ENCODE assay signal across 8 cellular contexts in the genomic region with DNA sequence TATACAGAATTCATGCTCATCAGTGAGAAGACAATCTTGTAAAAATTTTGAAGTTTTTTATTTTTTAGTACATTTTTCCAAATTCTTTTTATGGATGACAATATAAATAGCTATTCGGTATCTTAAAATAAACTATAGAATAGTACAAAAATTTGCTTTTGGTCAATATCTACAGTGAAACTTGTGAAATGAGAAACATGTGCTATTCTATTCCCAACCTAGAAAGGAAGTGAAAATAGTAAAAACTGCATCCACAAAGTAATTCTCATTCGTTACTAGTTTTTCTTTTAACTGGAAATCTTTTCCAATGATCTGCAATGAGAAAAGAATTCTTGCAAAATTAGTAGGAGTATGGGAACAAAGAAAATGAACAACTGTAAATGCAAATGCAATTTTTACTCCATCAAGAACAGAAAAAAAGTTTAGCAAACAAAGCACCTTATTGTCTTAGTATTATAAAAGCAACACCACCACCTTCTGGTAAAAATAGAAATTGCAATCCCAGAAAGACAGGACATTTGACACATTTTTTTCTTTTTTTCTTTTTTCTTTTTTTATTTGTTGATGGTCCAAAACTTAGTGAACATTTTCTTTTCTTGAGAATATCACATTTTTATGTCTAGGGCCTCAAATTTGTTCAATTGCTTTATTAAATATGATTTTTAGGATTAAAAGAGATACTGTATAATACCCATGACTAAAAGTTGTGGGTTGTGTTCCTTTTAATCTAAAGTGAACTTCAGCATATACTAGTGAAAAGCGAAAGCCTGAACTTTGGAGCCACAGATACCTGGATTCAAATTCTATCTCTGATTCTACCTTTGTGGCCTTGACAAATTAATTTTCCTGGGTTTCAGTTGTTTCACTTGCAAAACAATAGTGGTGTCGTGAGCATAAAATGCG.
A peak's percentile ranks its signal among the peaks of the same experiment; 100 is the strongest.
DNase-seq lines count a peak whose midpoint lies in the region; ATAC-seq, FAIRE-seq and TF ChIP-seq lines count a peak whose summit lies in the region.

No MANE protein-coding gene starts in this region.

- peak; percentile 62 to 65 for TF ChIP-seq RAD21 in A549 (conservative IDR thresholded peaks at IDR 0.05 in 1 of 2, IDR thresholded peaks at IDR 0.05 in 1 of 2)

- peaks cover 3% of the 10 kb centered on the region for H3K36me3 Mint-ChIP-seq in type B pancreatic cell

- TF ChIP-seq POLR2A in A549 (IDR thresholded peaks at IDR 0.05; ENCODE audit: low read length): no peak

- POLR2A ChIA-PET in A549 (lab: Yijun Ruan, JAX): no interaction called here

- ATAC-seq in A549 (no peak; a peak in 1 of 6 replicates), HG03175 (IDR thresholded peaks at IDR 0.05; ENCODE audit: unreplicated experiment) (peak; percentile 73), GM19467 (IDR thresholded peaks at IDR 0.05; ENCODE audit: unreplicated experiment) (no peak), HG02588 (IDR thresholded peaks at IDR 0.05; ENCODE audit: unreplicated experiment) (no peak)

- H3K4me3 ChIP-seq in A549: no peak overlapping the region

- no peak overlapping the region for H3K4me3 Mint-ChIP-seq in type B pancreatic cell

- TF ChIP-seq EP300 in A549 (IDR thresholded peaks at IDR 0.05): no peak

- no peak overlapping the region for H3K4me2 ChIP-seq in A549

- WGBS in A549 (ENCODE audit: missing lambda C conversion rate): 44% methylated on average over 5 of the region's 5 CpGs

- TF ChIP-seq CTCF in A549 (IDR thresholded peaks at IDR 0.05) (peak; percentile 62), GM12874 (IDR thresholded peaks at IDR 0.05; ENCODE audit: insufficient read depth, low read depth, low read length) (0 out of 2 replicates have a peak, but pooled peaks have one; percentile 26), type B pancreatic cell (conservative IDR thresholded peaks at IDR 0.05) (peak; percentile 87)

- H3K27ac Mint-ChIP-seq in type B pancreatic cell: no peak overlapping the region

- peak in 1 of 2 experiments; percentile 45 for DNase-seq in A549 (ENCODE audit: low read depth in 1 of 2, low spot score in 1 of 2)
- peak; percentile 84 for DNase-seq in OCI-M1 (lab: John Stamatoyannopoulos, UW)
- DNase-seq in fibroblast of the conjunctiva (ENCODE audit: low read depth): peak; percentile 1
- DNase-seq in type B pancreatic cell (ENCODE audit: extremely low spot score, unreplicated experiment): no peak

- H3K4me1 ChIP-seq in A549: no peaks in the 10 kb centered on the region

- no peaks in the 10 kb centered on the region for H3K27me3 Mint-ChIP-seq in type B pancreatic cell

- H3K9me3 Mint-ChIP-seq in type B pancreatic cell: peaks cover 6% of the 10 kb centered on the region

- no peak overlapping the region for H3K27ac ChIP-seq in A549

- no peaks in the 10 kb centered on the region for H3K9me3 ChIP-seq in A549

- CTCF ChIA-PET in A549 (lab: Yijun Ruan, JAX): no interaction called here

- no peak for FAIRE-seq in A549 (lab: Jason Lieb, UNC)

- H3K4me1 Mint-ChIP-seq in type B pancreatic cell (ENCODE audit: unreplicated experiment): no peaks in the 10 kb centered on the region

TF ChIP-seq in A549, 52 proteins besides CTCF, POLR2A, EP300 and RAD21:
- peak; percentile 45; the same call in 2 of the 3 replicates for TF ChIP-seq SMC3 (IDR thresholded peaks at IDR 0.05)
- no peak for TF ChIP-seq RARB (CRISPR knock-in tag; IDR thresholded peaks at IDR 0.05)
TF ChIP-seq in A549: peak in this region for 1.

Comparison
In these comparisons a context has a peak if more than half of its experiments do, and no peak if none do; other contexts are left out.
1. CTCF ChIP-seq: peak in every context shown above with its lines; median percentile 87 in type B pancreatic cell; 62 in A549; 26 in GM12874.